ENCODE assay signal across 17 cellular contexts in the genomic region with DNA sequence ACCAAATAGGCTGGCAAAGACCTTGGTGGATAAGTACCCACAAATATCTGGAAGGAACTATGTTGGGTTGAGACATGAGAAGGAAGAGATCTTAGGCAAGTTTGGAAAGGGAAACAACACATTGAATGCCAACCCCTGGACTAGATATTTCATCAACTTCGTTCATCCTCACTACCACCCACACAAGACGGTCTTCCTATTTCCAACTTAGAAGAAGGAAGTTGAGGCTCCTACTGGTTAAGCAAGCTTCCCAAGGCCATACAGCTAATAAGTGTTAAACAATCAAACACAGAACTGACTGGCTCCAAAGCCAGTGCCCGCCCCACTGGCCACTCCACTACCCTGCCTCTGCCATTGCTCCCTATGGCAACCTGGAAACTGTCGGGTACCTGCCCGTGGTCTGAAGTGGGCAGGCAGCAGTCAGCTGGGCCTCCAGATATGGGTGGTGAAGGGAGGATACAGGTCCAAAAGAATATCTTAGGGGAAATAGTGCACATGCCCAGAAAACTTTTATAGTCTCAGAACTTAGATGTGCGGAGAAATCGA.
A peak's percentile ranks its signal among the peaks of the same experiment; 100 is the strongest.
DNase-seq lines count a peak whose midpoint lies in the region; ATAC-seq and TF ChIP-seq lines count a peak whose summit lies in the region.
"Had no signal": no experiment of that assay in that cellular context is flagged by ENCODE, and none has a peak within 500 bp of the region (broad histone marks: within the 10 kb centered on the region; RNA-seq: fewer than 3 reads in every experiment).

No MANE protein-coding gene starts in this region.

- TF ChIP-seq POLR2A in spleen (IDR thresholded peaks at IDR 0.05): no peak

- peaks cover 6 to 68% (median 31%) of the 10 kb centered on the region in 6 donors for H3K4me1 ChIP-seq in spleen

- no peak for TF ChIP-seq CTCF in spleen (IDR thresholded peaks at IDR 0.05 in 8 of 11, conservative IDR thresholded peaks at IDR 0.05 in 3 of 11)
- no peak for TF ChIP-seq CTCF in GM13977 (IDR thresholded peaks at IDR 0.05; ENCODE audit: extremely low read depth, insufficient read depth, missing control alignments)

- H3K36me3 ChIP-seq in spleen: no peaks in the 10 kb centered on the region
- H3K36me3 ChIP-seq: sigmoid colon had no signal

- ATAC-seq in left lobe of liver: no peak
- no peak for ATAC-seq in GM19452 (IDR thresholded peaks at IDR 0.05; ENCODE audit: unreplicated experiment)
- ATAC-seq: Panc1, SK-N-SH treated with all-trans-retinoic acid at 6 μM for 48 hours had no signal

- no peaks in the 10 kb centered on the region for H3K9me3 ChIP-seq in spleen
- H3K9me3 ChIP-seq: sigmoid colon had no signal

- no peaks in the 10 kb centered on the region for H3K27me3 ChIP-seq in spleen (replicated peaks in 1 of 7)
- H3K27me3 ChIP-seq: sigmoid colon had no signal

- H3K27ac ChIP-seq in spleen: peak overlapping the region in 6 of 8 donors; percentile 35 to 88 (median 71)
- H3K27ac ChIP-seq: 22Rv1, sigmoid colon had no signal

- WGBS in spleen, 5 donors: 57 to 77% (median 66%) methylated on average over 7 of the region's 7 CpGs

- no peak overlapping the region for H3K4me3 ChIP-seq in spleen
- H3K4me3 ChIP-seq: sigmoid colon had no signal

- in situ Hi-C loops in GM13977 (cut with MboI; ENCODE audit: low pct_unique_long_range_greater_than_20kb, low sequenced_read_pairs, unreplicated experiment): no loop called here

- intact Hi-C loops in spleen (cut with DNase I; ENCODE audit: low total_unique reads): no loop called here

- peak; percentile 83 for DNase-seq in SIG-M5 treated with dmso at 0.1 percent for 504 hours (lab: John Stamatoyannopoulos, UW; ENCODE audit: unreplicated experiment)
- no peak for DNase-seq in SIG-M5 (lab: John Stamatoyannopoulos, UW)
- peak; percentile 58 for DNase-seq in NOMO-1 treated with DMSO at 0.1 percent for 48 hours (lab: John Stamatoyannopoulos, UW; ENCODE audit: unreplicated experiment)
- peak; percentile 45 for DNase-seq in left lobe of liver (ENCODE audit: low spot score)
- DNase-seq in spleen: no peak
- DNase-seq in GM13977 (ENCODE audit: low spot score): no peak
- no peak for DNase-seq in activated CD8-positive, alpha-beta memory T cell treated with anti-CD3 and anti-CD28 coated beads for 24 hours
- DNase-seq: activated CD4-positive, alpha-beta T cell treated with anti-CD3 and anti-CD28 coated beads for 48 hours; activated naive CD4-positive, alpha-beta T cell treated with anti-CD3 and anti-CD28 coated beads for 36 hours; kidney glomerular epithelial cell; NCI-H1417; sigmoid colon; stimulated activated CD4-positive, alpha-beta T cell treated with anti-CD3 and anti-CD28 coated beads, Interleukin-2, amount 100 ng/mL, for 24 hours had no signal

Comparison
In these comparisons a context has a peak if more than half of its experiments do, and no peak if none do; other contexts are left out.
1. DNase-seq: peak in SIG-M5 treated with dmso at 0.1 percent for 504 hours (single experiment), NOMO-1 treated with DMSO at 0.1 percent for 48 hours (single experiment) and left lobe of liver (single experiment); none in SIG-M5 (single experiment), spleen (single experiment), GM13977 (single experiment) and activated CD8-positive, alpha-beta memory T cell treated with anti-CD3 and anti-CD28 coated beads for 24 hours (single experiment).